In genomic region chr18:7779226-7779625, GRCh38 we compare ENCODE assay signal across 15 cellular contexts.
"Had no signal": no experiment of that assay in that cellular context is flagged by ENCODE, and none has a peak within 500 bp of the region (broad histone marks: within the 10 kb centered on the region; RNA-seq: fewer than 3 reads in every experiment).

No MANE protein-coding gene starts in this region.

- ATAC-seq: heart left ventricle; left lobe of liver; naive thymus-derived CD4-positive, alpha-beta T cell; sciatic nerve; stimulated activated effector memory CD8-positive, alpha-beta T cell treated with anti-CD3 and anti-CD28 coated beads, Interleukin-12 subunit alpha, Interleukin-12 subunit beta, amount 100 ng/mL, for 72 hours had no signal

- DNase-seq: dorsolateral prefrontal cortex; effector CD4-positive, alpha-beta T cell; heart left ventricle; kidney; mesendoderm; midbrain; naive thymus-derived CD4-positive, alpha-beta T cell; stimulated activated CD4-positive, alpha-beta T cell treated with anti-CD3 and anti-CD28 coated beads, Interleukin-2, amount 100 ng/mL, for 24 hours; stimulated activated CD4-positive, alpha-beta T cell treated with anti-CD3 and anti-CD28 coated beads, Interleukin-4, amount 100 ng/mL, for 24 hours; stimulated activated naive CD4-positive, alpha-beta T cell treated with Interleukin-2 at 50 U/mL for 16 hours; stomach; thyroid gland had no signal
